In genomic region chr11:45905576-45905975, GRCh38 we compare ENCODE assay signal across 11 cellular contexts. TPM values are rescaled to one million over a fixed set of nuclear protein-coding genes. Genes with fewer than 3 reads are reported as not detected.
DNase-seq lines count a peak whose midpoint lies in the region; ATAC-seq and TF ChIP-seq lines count a peak whose summit lies in the region.
"Not testable (repeated sequence)": the region's sequence is repeated elsewhere in the genome, so short reads cannot be mapped to it uniquely, and the experiment has no call there.
"Had no signal": no experiment of that assay in that cellular context is flagged by ENCODE, and none has a peak within 500 bp of the region (broad histone marks: within the 10 kb centered on the region; RNA-seq: fewer than 3 reads in every experiment).

No MANE protein-coding gene starts in this region.

- POLR2A ChIA-PET in RWPE1 (lab: Yijun Ruan, JAX; ENCODE audit: low non-redundant PET); naive thymus-derived CD8-positive, alpha-beta T cell (lab: Charles Lee): not testable (repeated sequence)

- H3K4me1 Mint-ChIP-seq in naive thymus-derived CD8-positive, alpha-beta T cell, result peaks cover 8 to 18% (median 17%) of the 10 kb centered on the region in 4 donors
- peaks cover 23% of the 10 kb centered on the region for H3K4me1 Mint-ChIP-seq in stimulated activated effector memory CD8-positive, alpha-beta T cell treated with anti-CD3 and anti-CD28 coated beads, Interleukin-12 subunit alpha, Interleukin-12 subunit beta, amount 100 ng/mL, for 72 hours

- not testable (repeated sequence) for H3K36me3 ChIP-seq in body of pancreas (replicated peaks in 1 of 2; ENCODE audit: insufficient read depth in 1 of 2, low read depth in 2 of 2)

- not testable (repeated sequence) for H3K27me3 Mint-ChIP-seq in naive thymus-derived CD8-positive, alpha-beta T cell

- H3K9me3 Mint-ChIP-seq in naive thymus-derived CD8-positive, alpha-beta T cell; stimulated activated effector memory CD8-positive, alpha-beta T cell treated with anti-CD3 and anti-CD28 coated beads, Interleukin-12 subunit alpha, Interleukin-12 subunit beta, amount 100 ng/mL, for 72 hours: not testable (repeated sequence)

- CTCF ChIA-PET in RWPE1 (lab: Yijun Ruan, JAX), result interaction anchor here (1.0 kb wide), 1 partner anchor 59 kb away, joined by 7 read pairs; no protein-coding TSS in a partner anchor

- H3K27me3 ChIP-seq in body of pancreas, result not testable (repeated sequence)

- H3K27ac Mint-ChIP-seq in naive thymus-derived CD8-positive, alpha-beta T cell, result peak overlapping the region in 2 of 10 donors; percentile 9 to 12
- H3K27ac Mint-ChIP-seq in stimulated activated effector memory CD8-positive, alpha-beta T cell treated with anti-CD3 and anti-CD28 coated beads, Interleukin-12 subunit alpha, Interleukin-12 subunit beta, amount 100 ng/mL, for 72 hours, result peak overlapping the region; percentile 52

- not testable (repeated sequence) for H3K4me3 Mint-ChIP-seq in naive thymus-derived CD8-positive, alpha-beta T cell; stimulated activated effector memory CD8-positive, alpha-beta T cell treated with anti-CD3 and anti-CD28 coated beads, Interleukin-12 subunit alpha, Interleukin-12 subunit beta, amount 100 ng/mL, for 72 hours

- H3K4me3 ChIP-seq in body of pancreas, result not testable (repeated sequence)

- peak overlapping the region; percentile 60; the same call in 1 of the 2 replicates for H3K27ac ChIP-seq in C4-2B
- peak overlapping the region; percentile 33 for H3K27ac ChIP-seq in RWPE1
- H3K27ac ChIP-seq in body of pancreas, result peak overlapping the region; percentile 83 to 93 (median 90)
- peak overlapping the region; percentile 35 for H3K27ac ChIP-seq in substantia nigra (ENCODE audit: low read depth, low read length, poor library complexity, severe bottlenecking)

- H3K36me3 Mint-ChIP-seq in naive thymus-derived CD8-positive, alpha-beta T cell, result not testable (repeated sequence)
- peaks cover 20% of the 10 kb centered on the region for H3K36me3 Mint-ChIP-seq in stimulated activated effector memory CD8-positive, alpha-beta T cell treated with anti-CD3 and anti-CD28 coated beads, Interleukin-12 subunit alpha, Interleukin-12 subunit beta, amount 100 ng/mL, for 72 hours

- TF ChIP-seq CTCF in C4-2B (conservative IDR thresholded peaks at IDR 0.05); RWPE1 (conservative IDR thresholded peaks at IDR 0.05; ENCODE audit: low read depth); body of pancreas (IDR thresholded peaks at IDR 0.05): not testable (repeated sequence)

- ATAC-seq in body of pancreas, result not testable (repeated sequence)
- peak; percentile 23 for ATAC-seq in left colon
- peak; percentile 9 to 20 for ATAC-seq in naive thymus-derived CD8-positive, alpha-beta T cell
- ATAC-seq in stimulated activated effector memory CD8-positive, alpha-beta T cell treated with anti-CD3 and anti-CD28 coated beads, Interleukin-12 subunit alpha, Interleukin-12 subunit beta, amount 100 ng/mL, for 72 hours, result peak; percentile 3

- not testable (repeated sequence) for DNase-seq in RWPE1 (ENCODE audit: low spot score); left colon; naive thymus-derived CD8-positive, alpha-beta T cell; stimulated activated effector memory CD8-positive, alpha-beta T cell treated with anti-CD3 and anti-CD28 coated beads, Interleukin-12 subunit alpha, Interleukin-12 subunit beta, amount 100 ng/mL, for 72 hours (ENCODE audit: low spot score in 2 of 2); substantia nigra (lab: John Stamatoyannopoulos, UW)
- DNase-seq in body of pancreas, result peak; percentile 52 to 77 (median 69)

- not testable (repeated sequence) for H3K9me3 ChIP-seq in body of pancreas

- WGBS in body of pancreas, 2 donors, result 33 to 69% methylated on average over 4 to 5 of the region's 6 CpGs

- intact Hi-C loops in body of pancreas (cut with DNase I); left colon (cut with DNase I, micrococcal nuclease): not testable (repeated sequence)

- peaks cover 74% of the 10 kb centered on the region for H3K4me1 ChIP-seq in body of pancreas

- not testable (repeated sequence) for TF ChIP-seq POLR2A in body of pancreas (IDR thresholded peaks at IDR 0.05)

RNA-seq across cellular contexts. Expression of gene FREY1, which starts 1.5 kb away (rescaled TPM):
- total RNA-seq in body of pancreas (1 to 10 TPM; 2.3 to 8.2 TPM), left colon (1 to 10 TPM in 1 of 2 donors, under 1 TPM in 1; 0.61 to 1.3 TPM)
- total RNA-seq in naive thymus-derived CD8-positive, alpha-beta T cell, result 1 to 10 TPM; 3.1 to 3.4 TPM
- polyA plus RNA-seq in naive thymus-derived CD8-positive, alpha-beta T cell, result not detected
- total RNA-seq: GM23248, H4 had no signal
- polyA plus RNA-seq: AG04450; CD4-positive, CD25-positive, alpha-beta regulatory T cell; GM23248 had no signal

RNA-seq across cellular contexts. Expression of gene PEX16, which starts 12.1 kb away (rescaled TPM):
- total RNA-seq in body of pancreas, result 10 to 100 TPM; 29.1 to 41.5 TPM
- total RNA-seq in left colon, result 10 to 100 TPM; 39.6 to 42.9 TPM
- total RNA-seq in naive thymus-derived CD8-positive, alpha-beta T cell, result 10 to 100 TPM; 66.8 to 74.1 TPM
- 10 to 100 TPM; 46.1 to 54.1 (median 53.2) TPM for polyA plus RNA-seq in naive thymus-derived CD8-positive, alpha-beta T cell

RNA-seq across cellular contexts. Expression of gene LARGE2, which starts 16.9 kb away (rescaled TPM):
- 10 to 100 TPM; 12.2 to 14.5 TPM for total RNA-seq in body of pancreas
- 1 to 10 TPM; 1.1 to 4.2 TPM for total RNA-seq in left colon
- total RNA-seq in naive thymus-derived CD8-positive, alpha-beta T cell, result 1 to 10 TPM; 4.1 to 5.6 TPM
- polyA plus RNA-seq in naive thymus-derived CD8-positive, alpha-beta T cell, result 1 to 10 TPM in 2 of 3 donors, under 1 TPM in 1; 0.71 to 2.0 (median 1.7) TPM
- total RNA-seq: GM23248, H4 had no signal
- polyA plus RNA-seq: AG04450, GM23248 had no signal

RNA-seq across cellular contexts. Expression of gene MAPK8IP1, which starts 20.1 kb away (rescaled TPM):
- total RNA-seq in body of pancreas (10 to 100 TPM; 23.7 to 32.4 TPM), left colon (1 to 10 TPM; 1.7 to 4.0 TPM)
- 1 to 10 TPM; 1.6 to 2.1 TPM for total RNA-seq in naive thymus-derived CD8-positive, alpha-beta T cell
- not detected for polyA plus RNA-seq in naive thymus-derived CD8-positive, alpha-beta T cell

RNA-seq across cellular contexts. Expression of gene CRY2, which starts 58.3 kb away (rescaled TPM):
- 10 to 100 TPM; 24.6 to 65.9 TPM for total RNA-seq in body of pancreas
- 10 to 100 TPM; 25.6 to 31.3 TPM for total RNA-seq in left colon
- 10 to 100 TPM; 59.5 to 64.5 TPM for total RNA-seq in naive thymus-derived CD8-positive, alpha-beta T cell
- 10 to 100 TPM; 24.3 to 33.4 (median 30.3) TPM for polyA plus RNA-seq in naive thymus-derived CD8-positive, alpha-beta T cell

Comparison
In these comparisons a context has a peak if more than half of its experiments do, and no peak if none do; other contexts are left out.
1. H3K27ac ChIP-seq: peak in every context shown above with its lines; median percentile 90 in body of pancreas; 60 in C4-2B; 35 in substantia nigra; 33 in RWPE1.